ENCODE assay signal across 28 cellular contexts in genomic region chr12:54145844-54146243, GRCh38.
"Had no signal": no experiment of that assay in that cellular context is flagged by ENCODE, and none has a peak within 500 bp of the region (broad histone marks: within the 10 kb centered on the region; RNA-seq: fewer than 3 reads in every experiment).

No MANE protein-coding gene starts in this region.

- DNase-seq: central memory CD4-positive, alpha-beta T cell; dorsolateral prefrontal cortex; effector CD4-positive, alpha-beta T cell; endodermal cell; foreskin melanocyte; glutamatergic neuron; hypothalamus; immature natural killer cell; islet precursor cell; kidney glomerular epithelial cell; left colon; left ventricle myocardium superior; lower lobe of right lung; natural killer cell; nucleus accumbens; stimulated activated CD4-positive, alpha-beta T cell treated with anti-CD3 and anti-CD28 coated beads, Interleukin-2, amount 100 ng/mL, for 24 hours; stimulated activated CD4-positive, alpha-beta T cell treated with anti-CD3 and anti-CD28 coated beads, Interleukin-4, amount 100 ng/mL, for 24 hours; stimulated activated naive CD8-positive, alpha-beta T cell treated with anti-CD3 and anti-CD28 coated beads, Interleukin-15, Interleukin-2, amounts not matched to agents 100 U/mL and 50 U/mL, for 24 hours; thyroid gland; upper lobe of right lung; uterus had no signal

- H2AFZ ChIP-seq: neural progenitor cell had no signal

- H3K27ac ChIP-seq: dorsolateral prefrontal cortex, esophagus muscularis mucosa, lower lobe of right lung, neural progenitor cell, prostate gland, right atrium auricular region, thyroid gland, upper lobe of right lung, uterus had no signal

- H3K4me2 ChIP-seq: neural progenitor cell, smooth muscle cell had no signal

- H3K9me3 Mint-ChIP-seq: endodermal cell; immature natural killer cell; natural killer cell; neural progenitor cell; stimulated activated effector memory CD8-positive, alpha-beta T cell treated with anti-CD3 and anti-CD28 coated beads, Interleukin-12 subunit alpha, Interleukin-12 subunit beta, amount 100 ng/mL, for 72 hours had no signal

- H3K27ac Mint-ChIP-seq: endodermal cell, immature natural killer cell, natural killer cell, neural progenitor cell had no signal

- H3K4me1 Mint-ChIP-seq: immature natural killer cell; natural killer cell; stimulated activated effector memory CD8-positive, alpha-beta T cell treated with anti-CD3 and anti-CD28 coated beads, Interleukin-12 subunit alpha, Interleukin-12 subunit beta, amount 100 ng/mL, for 72 hours had no signal

- H3K4me1 ChIP-seq: lower lobe of right lung, prostate gland, upper lobe of right lung had no signal

- H3K36me3 Mint-ChIP-seq: natural killer cell; neural progenitor cell; stimulated activated effector memory CD8-positive, alpha-beta T cell treated with anti-CD3 and anti-CD28 coated beads, Interleukin-12 subunit alpha, Interleukin-12 subunit beta, amount 100 ng/mL, for 72 hours had no signal

- H3K9ac ChIP-seq: neural progenitor cell had no signal

- H3K9me3 ChIP-seq: esophagus muscularis mucosa, lower lobe of right lung, prostate gland, right atrium auricular region, thyroid gland, upper lobe of right lung, uterus had no signal

- H3K4me3 ChIP-seq: dorsolateral prefrontal cortex, esophagus muscularis mucosa, lower lobe of right lung, neural progenitor cell, prostate gland, right atrium auricular region, smooth muscle cell, thyroid gland, upper lobe of right lung, uterus had no signal

- ATAC-seq: left colon; left ventricle myocardium superior; lower lobe of right lung; natural killer cell; sciatic nerve; stimulated activated effector memory CD8-positive, alpha-beta T cell treated with anti-CD3 and anti-CD28 coated beads, Interleukin-12 subunit alpha, Interleukin-12 subunit beta, amount 100 ng/mL, for 72 hours; stimulated activated naive CD8-positive, alpha-beta T cell treated with anti-CD3 and anti-CD28 coated beads, Interleukin-15, Interleukin-2, amounts not matched to agents 100 U/mL and 50 U/mL, for 24 hours; upper lobe of right lung had no signal

- H3K27me3 ChIP-seq: esophagus muscularis mucosa, right atrium auricular region, thyroid gland, uterus had no signal

- H3K4me3 Mint-ChIP-seq: endodermal cell; immature natural killer cell; natural killer cell; neural progenitor cell; stimulated activated effector memory CD8-positive, alpha-beta T cell treated with anti-CD3 and anti-CD28 coated beads, Interleukin-12 subunit alpha, Interleukin-12 subunit beta, amount 100 ng/mL, for 72 hours had no signal

- H3K36me3 ChIP-seq: esophagus muscularis mucosa, lower lobe of right lung, neural progenitor cell, prostate gland, right atrium auricular region, thyroid gland, upper lobe of right lung, uterus had no signal
